In genomic region chr1:203006948-203007871, GRCh38 we compare ENCODE assay signal across 1 cellular context.
TF ChIP-seq lines count a peak whose summit lies in the region.

TMEM183A (plus strand) TSS chr1:203007374; CDS start chr1:203007466, 92 bp downstream.

TF ChIP-seq in SK-N-SH, 30 proteins besides CTCF, POLR2A, EP300 and RAD21 (continued from another document):
- TF ChIP-seq ZBTB33 (IDR thresholded peaks at IDR 0.05; ENCODE audit: borderline replicate concordance, low read depth) (peak; percentile 97), USF1 (IDR thresholded peaks at IDR 0.05; ENCODE audit: borderline replicate concordance, low read depth) (no peak), YY1 (IDR thresholded peaks at IDR 0.05; ENCODE audit: low read depth) (peak; percentile 75; the same call in 1 of the 2 replicates), RFX5 (IDR thresholded peaks at IDR 0.05; ENCODE audit: low read length) (peak; percentile 90), MEF2A (IDR thresholded peaks at IDR 0.05; ENCODE audit: borderline replicate concordance, low read depth) (no peak), CHD2 (IDR thresholded peaks at IDR 0.05; ENCODE audit: low read length, partially characterized antibody) (peak; percentile 99), SIN3A (IDR thresholded peaks at IDR 0.05; ENCODE audit: borderline replicate concordance, low read depth, low read length) (no peak), FOSL2 (IDR thresholded peaks at IDR 0.05; ENCODE audit: borderline replicate concordance, low read depth) (no peak), MXI1 (IDR thresholded peaks at IDR 0.05; ENCODE audit: low read depth, low read length) (peak; percentile 87), TAF1 (IDR thresholded peaks at IDR 0.05; ENCODE audit: borderline replicate concordance, low read depth, low read length) (peak; percentile 72; the same call in 1 of the 2 replicates), TEAD4 (IDR thresholded peaks at IDR 0.05; ENCODE audit: borderline replicate concordance, insufficient read depth) (no peak)
